ENCODE assay signal across 23 cellular contexts in the genomic region with DNA sequence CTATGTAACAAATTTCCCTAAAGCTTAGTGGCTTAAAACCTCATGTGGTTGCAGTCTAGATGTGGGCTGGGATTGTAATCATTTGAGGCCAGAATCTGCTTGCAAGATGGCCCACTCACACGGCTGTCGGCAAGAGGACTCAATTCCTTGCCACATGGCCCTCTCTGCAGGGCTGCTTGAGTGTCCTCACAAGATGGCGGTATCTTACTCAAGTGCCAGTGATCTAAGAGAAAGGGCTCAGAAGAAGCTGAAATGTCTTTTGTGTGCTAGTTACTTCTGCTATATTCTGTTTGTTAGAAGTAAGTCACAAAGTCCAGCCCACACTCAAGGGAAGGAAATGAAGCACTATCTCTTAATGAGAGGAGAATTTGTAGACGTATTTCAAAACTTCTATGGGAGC.
"Had no signal": no experiment of that assay in that cellular context is flagged by ENCODE, and none has a peak within 500 bp of the region (broad histone marks: within the 10 kb centered on the region; RNA-seq: fewer than 3 reads in every experiment).

No MANE protein-coding gene starts in this region.

- H3K4me3 Mint-ChIP-seq: dendritic cell treated with granulocyte-macrophage colony-stimulating factor and Interleukin-4, amounts not matched to agents 40 ng/mL and 50 ng/mL, for 4 days; mesothelial cell of epicardium; naive B cell; nephron; stimulated activated naive B cell treated with anti-CD40 and anti-IgM and Interleukin-4, amounts not matched to agents 10 μg/mL and 1 μg/mL and 100 μg/mL, for 72 hours; stimulated activated naive CD8-positive, alpha-beta T cell treated with anti-CD3 and anti-CD28 coated beads, Interleukin-15, Interleukin-2, amounts not matched to agents 100 ng/mL and 50 ng/mL, for 24 hours had no signal

- H3K9me3 Mint-ChIP-seq: dendritic cell treated with granulocyte-macrophage colony-stimulating factor and Interleukin-4, amounts not matched to agents 40 ng/mL and 50 ng/mL, for 4 days; mesothelial cell of epicardium; nephron; stimulated activated naive CD8-positive, alpha-beta T cell treated with anti-CD3 and anti-CD28 coated beads, Interleukin-15, Interleukin-2, amounts not matched to agents 100 ng/mL and 50 ng/mL, for 24 hours had no signal

- H3K4me3 ChIP-seq: esophagus muscularis mucosa, heart right ventricle, lower lobe of right lung, mucosa of descending colon, psoas muscle, transverse colon, upper lobe of right lung, uterus had no signal

- H3K27me3 ChIP-seq: esophagus muscularis mucosa, heart right ventricle, transverse colon, upper lobe of right lung, uterus had no signal

- H3K27ac ChIP-seq: esophagus muscularis mucosa, foreskin keratinocyte, heart right ventricle, lower lobe of right lung, psoas muscle, transverse colon, upper lobe of right lung, uterus had no signal

- H3K9me3 ChIP-seq: lower lobe of right lung, mucosa of descending colon, psoas muscle, transverse colon, upper lobe of right lung, uterus had no signal

- DNase-seq: effector CD8-positive, alpha-beta T cell; foreskin keratinocyte; glutamatergic neuron; heart right ventricle; hippocampal formation; left ventricle myocardium superior; lower lobe of right lung; mucosa of descending colon; naive B cell; psoas muscle; right cardiac atrium; small intestine; stimulated activated CD4-positive, alpha-beta T cell treated with anti-CD3 and anti-CD28 coated beads, Interleukin-15, amount 100 ng/mL, for 24 hours; stimulated activated CD4-positive, alpha-beta T cell treated with anti-CD3 and anti-CD28 coated beads, Interleukin-2, amount 100 ng/mL, for 48 hours; stimulated activated naive B cell treated with anti-CD40 and anti-IgM and Interleukin-4, amounts not matched to agents 10 μg/mL and 1 μg/mL and 100 μg/mL, for 72 hours; transverse colon; upper lobe of right lung had no signal

- H3K27ac Mint-ChIP-seq: dendritic cell treated with granulocyte-macrophage colony-stimulating factor and Interleukin-4, amounts not matched to agents 40 ng/mL and 50 ng/mL, for 4 days; mesothelial cell of epicardium; naive B cell; nephron; stimulated activated naive B cell treated with anti-CD40 and anti-IgM and Interleukin-4, amounts not matched to agents 10 μg/mL and 1 μg/mL and 100 μg/mL, for 72 hours; stimulated activated naive CD8-positive, alpha-beta T cell treated with anti-CD3 and anti-CD28 coated beads, Interleukin-15, Interleukin-2, amounts not matched to agents 100 ng/mL and 50 ng/mL, for 24 hours had no signal

- H3K36me3 ChIP-seq: esophagus muscularis mucosa, heart right ventricle, lower lobe of right lung, transverse colon, upper lobe of right lung, uterus had no signal

- H3K4me1 ChIP-seq: foreskin keratinocyte, lower lobe of right lung, psoas muscle, transverse colon, upper lobe of right lung had no signal

- H3K36me3 Mint-ChIP-seq: mesothelial cell of epicardium; stimulated activated naive B cell treated with anti-CD40 and anti-IgM and Interleukin-4, amounts not matched to agents 10 μg/mL and 1 μg/mL and 100 μg/mL, for 72 hours had no signal

- ATAC-seq: foreskin keratinocyte; heart right ventricle; left ventricle myocardium superior; lower lobe of right lung; mucosa of descending colon; psoas muscle; right cardiac atrium; stimulated activated naive B cell treated with anti-CD40 and anti-IgM and Interleukin-4, amounts not matched to agents 10 μg/mL and 1 μg/mL and 100 μg/mL, for 72 hours; upper lobe of right lung had no signal
